ENCODE assay signal across 10 cellular contexts in the genomic region with DNA sequence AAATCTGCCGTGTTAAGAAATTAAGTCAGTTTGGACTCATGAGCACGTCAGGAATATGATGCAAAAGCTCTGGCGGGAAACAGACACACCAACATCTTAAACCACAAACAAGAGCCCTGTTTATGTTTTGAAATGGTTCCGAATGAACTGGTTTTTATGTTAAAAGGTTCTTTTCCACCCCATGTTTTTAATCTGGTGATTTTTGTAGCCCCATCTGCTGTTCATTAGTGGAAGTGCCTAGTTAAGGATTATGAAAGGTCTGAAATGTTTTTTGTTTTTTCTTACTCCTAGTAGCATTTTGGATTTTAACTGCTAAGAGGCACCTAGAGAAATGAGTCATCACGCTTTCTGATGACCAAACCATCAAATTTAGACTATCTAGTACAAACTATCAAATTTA.
DNase-seq lines count a peak whose midpoint lies in the region; ATAC-seq and TF ChIP-seq lines count a peak whose summit lies in the region.
"Had no signal": no experiment of that assay in that cellular context is flagged by ENCODE, and none has a peak within 500 bp of the region (broad histone marks: within the 10 kb centered on the region; RNA-seq: fewer than 3 reads in every experiment).

No MANE protein-coding gene starts in this region.

- H3K4me1 ChIP-seq in RWPE2 (ENCODE audit: insufficient read depth, poor library complexity, severe bottlenecking), result no peaks in the 10 kb centered on the region
- no peaks in the 10 kb centered on the region for H3K4me1 ChIP-seq in vagina

- intact Hi-C loops in vagina (cut with DNase I), result no loop called here

- H3K27me3 ChIP-seq in RWPE2 (ENCODE audit: insufficient read depth, poor library complexity, severe bottlenecking) (peaks cover 6% of the 10 kb centered on the region), kidney epithelial cell (ENCODE audit: control insufficient read depth, insufficient read depth, low read length) (no peaks in the 10 kb centered on the region), vagina (no peaks in the 10 kb centered on the region)

- DNase-seq in RWPE2 (ENCODE audit: low spot score) (no peak), kidney epithelial cell (ENCODE audit: low read depth) (no peak), vagina (ENCODE audit: extremely low spot score in 2 of 2) (no peak)
- no peak for DNase-seq in activated CD4-positive, alpha-beta T cell treated with anti-CD3 and anti-CD28 coated beads, Interleukin-2, amount 50 U/mL, for 1 hour
- DNase-seq: activated CD4-positive, alpha-beta T cell treated with anti-CD3 and anti-CD28 coated beads, Interleukin-2, amount 50 U/mL, for 4 hours; NCI-H510A had no signal

- no peak overlapping the region for H3K27ac ChIP-seq in 22Rv1
- H3K27ac ChIP-seq in RWPE2 (ENCODE audit: poor library complexity, severe bottlenecking), result no peak overlapping the region
- no peak overlapping the region for H3K27ac ChIP-seq in vagina

- ATAC-seq in RWPE2 (ENCODE audit: low read depth) (no peak), GM18907 (IDR thresholded peaks at IDR 0.05; ENCODE audit: unreplicated experiment) (no peak), GM19395 (IDR thresholded peaks at IDR 0.05; ENCODE audit: unreplicated experiment) (no peak)

- no peak for TF ChIP-seq POLR2A in vagina (IDR thresholded peaks at IDR 0.05)

- no peaks in the 10 kb centered on the region for H3K36me3 ChIP-seq in RWPE2 (ENCODE audit: low read depth)
- no peaks in the 10 kb centered on the region for H3K36me3 ChIP-seq in kidney epithelial cell (ENCODE audit: control insufficient read depth, insufficient read depth, low read length)
- no peaks in the 10 kb centered on the region for H3K36me3 ChIP-seq in vagina

- H3K4me3 ChIP-seq in RWPE2 (ENCODE audit: severe bottlenecking) (no peak overlapping the region), kidney epithelial cell (ENCODE audit: low read depth, low read length) (no peak overlapping the region), vagina (no peak overlapping the region)

- no peaks in the 10 kb centered on the region for H3K9me3 ChIP-seq in RWPE2 (ENCODE audit: severe bottlenecking)
- H3K9me3 ChIP-seq in vagina, result no peaks in the 10 kb centered on the region

- TF ChIP-seq CTCF in 22Rv1 (IDR thresholded peaks at IDR 0.05) (peak; percentile 67), GM12874 (IDR thresholded peaks at IDR 0.05; ENCODE audit: insufficient read depth, low read depth, low read length) (peak; percentile 13; the same call in 1 of the 2 replicates), RWPE2 (IDR thresholded peaks at IDR 0.05; ENCODE audit: poor library complexity, severe bottlenecking) (peak; percentile 61), kidney epithelial cell (IDR thresholded peaks at IDR 0.05; ENCODE audit: insufficient read depth, low read length, poor library complexity, severe bottlenecking) (peak; percentile 51), vagina (IDR thresholded peaks at IDR 0.05) (peak in 1 of 3 experiments; percentile 29)
